In the genomic region with DNA sequence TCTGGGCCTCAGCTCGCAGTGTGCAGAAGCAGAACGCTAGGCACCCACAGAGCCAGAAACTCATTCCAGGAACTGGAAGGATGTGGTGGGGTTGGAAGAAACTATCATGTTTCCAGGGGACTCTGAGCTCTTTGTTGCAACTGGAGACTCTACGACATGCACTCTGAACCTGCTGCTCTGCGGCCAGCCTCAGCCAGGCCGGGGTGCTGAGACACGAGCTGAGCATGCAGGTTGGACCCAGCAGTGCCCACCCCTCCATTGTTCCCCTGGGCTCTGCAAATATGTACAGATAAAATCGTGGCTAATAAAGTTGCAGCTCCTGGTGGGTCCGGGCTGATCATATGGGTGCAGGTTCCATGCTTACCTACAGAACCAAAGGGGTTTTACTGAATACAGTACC, we compare ENCODE assay signal across 1 cellular context.
TF ChIP-seq lines count a peak whose summit lies in the region.

No MANE protein-coding gene starts in this region.

TF ChIP-seq in HepG2, 621 proteins besides CTCF, POLR2A, EP300 and RAD21 (continues in another document):
- TF ChIP-seq, protein P1, sequence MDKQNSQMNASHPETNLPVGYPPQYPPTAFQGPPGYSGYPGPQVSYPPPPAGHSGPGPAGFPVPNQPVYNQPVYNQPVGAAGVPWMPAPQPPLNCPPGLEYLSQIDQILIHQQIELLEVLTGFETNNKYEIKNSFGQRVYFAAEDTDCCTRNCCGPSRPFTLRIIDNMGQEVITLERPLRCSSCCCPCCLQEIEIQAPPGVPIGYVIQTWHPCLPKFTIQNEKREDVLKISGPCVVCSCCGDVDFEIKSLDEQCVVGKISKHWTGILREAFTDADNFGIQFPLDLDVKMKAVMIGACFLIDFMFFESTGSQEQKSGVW (CRISPR knock-in tag; IDR thresholded peaks at IDR 0.05; ENCODE audit: borderline replicate concordance), result no peak
- TF ChIP-seq SOX6 (IDR thresholded peaks at IDR 0.05) (no peak), SOX6 (CRISPR knock-in tag; IDR thresholded peaks at IDR 0.05) (peak; percentile 93), LCORL (IDR thresholded peaks at IDR 0.05) (no peak), LCORL (CRISPR knock-in tag; IDR thresholded peaks at IDR 0.05) (peak; percentile 26; the same call in 1 of the 2 replicates), HDAC1 (CRISPR knock-in tag; IDR thresholded peaks at IDR 0.05) (peak; percentile 40; the same call in 1 of the 2 replicates), HNF4A (CRISPR knock-in tag; IDR thresholded peaks at IDR 0.05) (peak; percentile 83), SIX1 (CRISPR knock-in tag; IDR thresholded peaks at IDR 0.05; ENCODE audit: borderline replicate concordance) (peak; percentile 67; the same call in 1 of the 2 replicates), ZNF350 (CRISPR knock-in tag; IDR thresholded peaks at IDR 0.05; ENCODE audit: borderline replicate concordance, low read depth) (peak; percentile 35; the same call in 1 of the 2 replicates), MYC (CRISPR knock-in tag; IDR thresholded peaks at IDR 0.05; ENCODE audit: borderline replicate concordance) (0 out of 2 replicates have a peak, but pooled peaks have one; percentile 21), PHF20 (CRISPR knock-in tag; IDR thresholded peaks at IDR 0.05) (0 out of 2 replicates have a peak, but pooled peaks have one; percentile 26), SALL1 (CRISPR knock-in tag; IDR thresholded peaks at IDR 0.05) (peak; percentile 73), FOXC1 (CRISPR knock-in tag; IDR thresholded peaks at IDR 0.05; ENCODE audit: borderline replicate concordance) (0 out of 2 replicates have a peak, but pooled peaks have one; percentile 26), KDM5A (IDR thresholded peaks at IDR 0.05; ENCODE audit: borderline replicate concordance, low read length) (no peak), ZNF431 (CRISPR knock-in tag; IDR thresholded peaks at IDR 0.05; ENCODE audit: borderline replicate concordance, low read depth) (peak; percentile 39; the same call in 1 of the 2 replicates), HNF4G (IDR thresholded peaks at IDR 0.05; ENCODE audit: borderline replicate concordance, low read depth, low read length) (peak; percentile 62), HNF4G (CRISPR knock-in tag; IDR thresholded peaks at IDR 0.05; ENCODE audit: borderline replicate concordance, low read depth) (0 out of 2 replicates have a peak, but pooled peaks have one; percentile 49), PHF8 (CRISPR knock-in tag; IDR thresholded peaks at IDR 0.05) (no peak), ZNF619 (CRISPR knock-in tag; IDR thresholded peaks at IDR 0.05) (0 out of 2 replicates have a peak, but pooled peaks have one; percentile 43), HOXA3 (CRISPR knock-in tag; IDR thresholded peaks at IDR 0.05) (0 out of 2 replicates have a peak, but pooled peaks have one; percentile 19), EED (CRISPR knock-in tag; IDR thresholded peaks at IDR 0.05) (0 out of 2 replicates have a peak, but pooled peaks have one; percentile 45), KAT8 (CRISPR knock-in tag; IDR thresholded peaks at IDR 0.05) (no peak), BCL6 (CRISPR knock-in tag; IDR thresholded peaks at IDR 0.05) (peak; percentile 45; the same call in 1 of the 2 replicates), KDM5B (CRISPR knock-in tag; IDR thresholded peaks at IDR 0.05; ENCODE audit: borderline replicate concordance) (0 out of 2 replicates have a peak, but pooled peaks have one; percentile 29), ZNF772 (CRISPR knock-in tag; IDR thresholded peaks at IDR 0.05) (peak; percentile 53; the same call in 1 of the 2 replicates), SOX5 (CRISPR knock-in tag; IDR thresholded peaks at IDR 0.05; ENCODE audit: borderline replicate concordance) (peak; percentile 83), PHF21A (CRISPR knock-in tag; IDR thresholded peaks at IDR 0.05) (peak; percentile 42; the same call in 1 of the 2 replicates), MTA1 (CRISPR knock-in tag; IDR thresholded peaks at IDR 0.05; ENCODE audit: borderline replicate concordance) (0 out of 2 replicates have a peak, but pooled peaks have one; percentile 67)
- TF ChIP-seq, protein P2, sequence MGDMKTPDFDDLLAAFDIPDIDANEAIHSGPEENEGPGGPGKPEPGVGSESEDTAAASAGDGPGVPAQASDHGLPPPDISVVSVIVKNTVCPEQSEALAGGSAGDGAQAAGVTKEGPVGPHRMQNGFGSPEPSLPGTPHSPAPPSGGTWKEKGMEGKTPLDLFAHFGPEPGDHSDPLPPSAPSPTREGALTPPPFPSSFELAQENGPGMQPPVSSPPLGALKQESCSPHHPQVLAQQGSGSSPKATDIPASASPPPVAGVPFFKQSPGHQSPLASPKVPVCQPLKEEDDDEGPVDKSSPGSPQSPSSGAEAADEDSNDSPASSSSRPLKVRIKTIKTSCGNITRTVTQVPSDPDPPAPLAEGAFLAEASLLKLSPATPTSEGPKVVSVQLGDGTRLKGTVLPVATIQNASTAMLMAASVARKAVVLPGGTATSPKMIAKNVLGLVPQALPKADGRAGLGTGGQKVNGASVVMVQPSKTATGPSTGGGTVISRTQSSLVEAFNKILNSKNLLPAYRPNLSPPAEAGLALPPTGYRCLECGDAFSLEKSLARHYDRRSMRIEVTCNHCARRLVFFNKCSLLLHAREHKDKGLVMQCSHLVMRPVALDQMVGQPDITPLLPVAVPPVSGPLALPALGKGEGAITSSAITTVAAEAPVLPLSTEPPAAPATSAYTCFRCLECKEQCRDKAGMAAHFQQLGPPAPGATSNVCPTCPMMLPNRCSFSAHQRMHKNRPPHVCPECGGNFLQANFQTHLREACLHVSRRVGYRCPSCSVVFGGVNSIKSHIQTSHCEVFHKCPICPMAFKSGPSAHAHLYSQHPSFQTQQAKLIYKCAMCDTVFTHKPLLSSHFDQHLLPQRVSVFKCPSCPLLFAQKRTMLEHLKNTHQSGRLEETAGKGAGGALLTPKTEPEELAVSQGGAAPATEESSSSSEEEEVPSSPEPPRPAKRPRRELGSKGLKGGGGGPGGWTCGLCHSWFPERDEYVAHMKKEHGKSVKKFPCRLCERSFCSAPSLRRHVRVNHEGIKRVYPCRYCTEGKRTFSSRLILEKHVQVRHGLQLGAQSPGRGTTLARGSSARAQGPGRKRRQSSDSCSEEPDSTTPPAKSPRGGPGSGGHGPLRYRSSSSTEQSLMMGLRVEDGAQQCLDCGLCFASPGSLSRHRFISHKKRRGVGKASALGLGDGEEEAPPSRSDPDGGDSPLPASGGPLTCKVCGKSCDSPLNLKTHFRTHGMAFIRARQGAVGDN (CRISPR knock-in tag; IDR thresholded peaks at IDR 0.05), result peak; percentile 52; the same call in 1 of the 2 replicates
- TF ChIP-seq, protein P3, sequence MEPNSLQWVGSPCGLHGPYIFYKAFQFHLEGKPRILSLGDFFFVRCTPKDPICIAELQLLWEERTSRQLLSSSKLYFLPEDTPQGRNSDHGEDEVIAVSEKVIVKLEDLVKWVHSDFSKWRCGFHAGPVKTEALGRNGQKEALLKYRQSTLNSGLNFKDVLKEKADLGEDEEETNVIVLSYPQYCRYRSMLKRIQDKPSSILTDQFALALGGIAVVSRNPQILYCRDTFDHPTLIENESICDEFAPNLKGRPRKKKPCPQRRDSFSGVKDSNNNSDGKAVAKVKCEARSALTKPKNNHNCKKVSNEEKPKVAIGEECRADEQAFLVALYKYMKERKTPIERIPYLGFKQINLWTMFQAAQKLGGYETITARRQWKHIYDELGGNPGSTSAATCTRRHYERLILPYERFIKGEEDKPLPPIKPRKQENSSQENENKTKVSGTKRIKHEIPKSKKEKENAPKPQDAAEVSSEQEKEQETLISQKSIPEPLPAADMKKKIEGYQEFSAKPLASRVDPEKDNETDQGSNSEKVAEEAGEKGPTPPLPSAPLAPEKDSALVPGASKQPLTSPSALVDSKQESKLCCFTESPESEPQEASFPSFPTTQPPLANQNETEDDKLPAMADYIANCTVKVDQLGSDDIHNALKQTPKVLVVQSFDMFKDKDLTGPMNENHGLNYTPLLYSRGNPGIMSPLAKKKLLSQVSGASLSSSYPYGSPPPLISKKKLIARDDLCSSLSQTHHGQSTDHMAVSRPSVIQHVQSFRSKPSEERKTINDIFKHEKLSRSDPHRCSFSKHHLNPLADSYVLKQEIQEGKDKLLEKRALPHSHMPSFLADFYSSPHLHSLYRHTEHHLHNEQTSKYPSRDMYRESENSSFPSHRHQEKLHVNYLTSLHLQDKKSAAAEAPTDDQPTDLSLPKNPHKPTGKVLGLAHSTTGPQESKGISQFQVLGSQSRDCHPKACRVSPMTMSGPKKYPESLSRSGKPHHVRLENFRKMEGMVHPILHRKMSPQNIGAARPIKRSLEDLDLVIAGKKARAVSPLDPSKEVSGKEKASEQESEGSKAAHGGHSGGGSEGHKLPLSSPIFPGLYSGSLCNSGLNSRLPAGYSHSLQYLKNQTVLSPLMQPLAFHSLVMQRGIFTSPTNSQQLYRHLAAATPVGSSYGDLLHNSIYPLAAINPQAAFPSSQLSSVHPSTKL (CRISPR knock-in tag; IDR thresholded peaks at IDR 0.05), result peak; percentile 39
- TF ChIP-seq, protein P4, sequence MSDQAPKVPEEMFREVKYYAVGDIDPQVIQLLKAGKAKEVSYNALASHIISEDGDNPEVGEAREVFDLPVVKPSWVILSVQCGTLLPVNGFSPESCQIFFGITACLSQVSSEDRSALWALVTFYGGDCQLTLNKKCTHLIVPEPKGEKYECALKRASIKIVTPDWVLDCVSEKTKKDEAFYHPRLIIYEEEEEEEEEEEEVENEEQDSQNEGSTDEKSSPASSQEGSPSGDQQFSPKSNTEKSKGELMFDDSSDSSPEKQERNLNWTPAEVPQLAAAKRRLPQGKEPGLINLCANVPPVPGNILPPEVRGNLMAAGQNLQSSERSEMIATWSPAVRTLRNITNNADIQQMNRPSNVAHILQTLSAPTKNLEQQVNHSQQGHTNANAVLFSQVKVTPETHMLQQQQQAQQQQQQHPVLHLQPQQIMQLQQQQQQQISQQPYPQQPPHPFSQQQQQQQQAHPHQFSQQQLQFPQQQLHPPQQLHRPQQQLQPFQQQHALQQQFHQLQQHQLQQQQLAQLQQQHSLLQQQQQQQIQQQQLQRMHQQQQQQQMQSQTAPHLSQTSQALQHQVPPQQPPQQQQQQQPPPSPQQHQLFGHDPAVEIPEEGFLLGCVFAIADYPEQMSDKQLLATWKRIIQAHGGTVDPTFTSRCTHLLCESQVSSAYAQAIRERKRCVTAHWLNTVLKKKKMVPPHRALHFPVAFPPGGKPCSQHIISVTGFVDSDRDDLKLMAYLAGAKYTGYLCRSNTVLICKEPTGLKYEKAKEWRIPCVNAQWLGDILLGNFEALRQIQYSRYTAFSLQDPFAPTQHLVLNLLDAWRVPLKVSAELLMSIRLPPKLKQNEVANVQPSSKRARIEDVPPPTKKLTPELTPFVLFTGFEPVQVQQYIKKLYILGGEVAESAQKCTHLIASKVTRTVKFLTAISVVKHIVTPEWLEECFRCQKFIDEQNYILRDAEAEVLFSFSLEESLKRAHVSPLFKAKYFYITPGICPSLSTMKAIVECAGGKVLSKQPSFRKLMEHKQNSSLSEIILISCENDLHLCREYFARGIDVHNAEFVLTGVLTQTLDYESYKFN (CRISPR knock-in tag; conservative IDR thresholded peaks at IDR 0.05), result peak; percentile 42; the same call in 1 of the 2 replicates
- TF ChIP-seq, protein P5, sequence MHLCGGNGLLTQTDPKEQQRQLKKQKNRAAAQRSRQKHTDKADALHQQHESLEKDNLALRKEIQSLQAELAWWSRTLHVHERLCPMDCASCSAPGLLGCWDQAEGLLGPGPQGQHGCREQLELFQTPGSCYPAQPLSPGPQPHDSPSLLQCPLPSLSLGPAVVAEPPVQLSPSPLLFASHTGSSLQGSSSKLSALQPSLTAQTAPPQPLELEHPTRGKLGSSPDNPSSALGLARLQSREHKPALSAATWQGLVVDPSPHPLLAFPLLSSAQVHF (CRISPR knock-in tag; IDR thresholded peaks at IDR 0.05), result no peak
- TF ChIP-seq, protein P6, sequence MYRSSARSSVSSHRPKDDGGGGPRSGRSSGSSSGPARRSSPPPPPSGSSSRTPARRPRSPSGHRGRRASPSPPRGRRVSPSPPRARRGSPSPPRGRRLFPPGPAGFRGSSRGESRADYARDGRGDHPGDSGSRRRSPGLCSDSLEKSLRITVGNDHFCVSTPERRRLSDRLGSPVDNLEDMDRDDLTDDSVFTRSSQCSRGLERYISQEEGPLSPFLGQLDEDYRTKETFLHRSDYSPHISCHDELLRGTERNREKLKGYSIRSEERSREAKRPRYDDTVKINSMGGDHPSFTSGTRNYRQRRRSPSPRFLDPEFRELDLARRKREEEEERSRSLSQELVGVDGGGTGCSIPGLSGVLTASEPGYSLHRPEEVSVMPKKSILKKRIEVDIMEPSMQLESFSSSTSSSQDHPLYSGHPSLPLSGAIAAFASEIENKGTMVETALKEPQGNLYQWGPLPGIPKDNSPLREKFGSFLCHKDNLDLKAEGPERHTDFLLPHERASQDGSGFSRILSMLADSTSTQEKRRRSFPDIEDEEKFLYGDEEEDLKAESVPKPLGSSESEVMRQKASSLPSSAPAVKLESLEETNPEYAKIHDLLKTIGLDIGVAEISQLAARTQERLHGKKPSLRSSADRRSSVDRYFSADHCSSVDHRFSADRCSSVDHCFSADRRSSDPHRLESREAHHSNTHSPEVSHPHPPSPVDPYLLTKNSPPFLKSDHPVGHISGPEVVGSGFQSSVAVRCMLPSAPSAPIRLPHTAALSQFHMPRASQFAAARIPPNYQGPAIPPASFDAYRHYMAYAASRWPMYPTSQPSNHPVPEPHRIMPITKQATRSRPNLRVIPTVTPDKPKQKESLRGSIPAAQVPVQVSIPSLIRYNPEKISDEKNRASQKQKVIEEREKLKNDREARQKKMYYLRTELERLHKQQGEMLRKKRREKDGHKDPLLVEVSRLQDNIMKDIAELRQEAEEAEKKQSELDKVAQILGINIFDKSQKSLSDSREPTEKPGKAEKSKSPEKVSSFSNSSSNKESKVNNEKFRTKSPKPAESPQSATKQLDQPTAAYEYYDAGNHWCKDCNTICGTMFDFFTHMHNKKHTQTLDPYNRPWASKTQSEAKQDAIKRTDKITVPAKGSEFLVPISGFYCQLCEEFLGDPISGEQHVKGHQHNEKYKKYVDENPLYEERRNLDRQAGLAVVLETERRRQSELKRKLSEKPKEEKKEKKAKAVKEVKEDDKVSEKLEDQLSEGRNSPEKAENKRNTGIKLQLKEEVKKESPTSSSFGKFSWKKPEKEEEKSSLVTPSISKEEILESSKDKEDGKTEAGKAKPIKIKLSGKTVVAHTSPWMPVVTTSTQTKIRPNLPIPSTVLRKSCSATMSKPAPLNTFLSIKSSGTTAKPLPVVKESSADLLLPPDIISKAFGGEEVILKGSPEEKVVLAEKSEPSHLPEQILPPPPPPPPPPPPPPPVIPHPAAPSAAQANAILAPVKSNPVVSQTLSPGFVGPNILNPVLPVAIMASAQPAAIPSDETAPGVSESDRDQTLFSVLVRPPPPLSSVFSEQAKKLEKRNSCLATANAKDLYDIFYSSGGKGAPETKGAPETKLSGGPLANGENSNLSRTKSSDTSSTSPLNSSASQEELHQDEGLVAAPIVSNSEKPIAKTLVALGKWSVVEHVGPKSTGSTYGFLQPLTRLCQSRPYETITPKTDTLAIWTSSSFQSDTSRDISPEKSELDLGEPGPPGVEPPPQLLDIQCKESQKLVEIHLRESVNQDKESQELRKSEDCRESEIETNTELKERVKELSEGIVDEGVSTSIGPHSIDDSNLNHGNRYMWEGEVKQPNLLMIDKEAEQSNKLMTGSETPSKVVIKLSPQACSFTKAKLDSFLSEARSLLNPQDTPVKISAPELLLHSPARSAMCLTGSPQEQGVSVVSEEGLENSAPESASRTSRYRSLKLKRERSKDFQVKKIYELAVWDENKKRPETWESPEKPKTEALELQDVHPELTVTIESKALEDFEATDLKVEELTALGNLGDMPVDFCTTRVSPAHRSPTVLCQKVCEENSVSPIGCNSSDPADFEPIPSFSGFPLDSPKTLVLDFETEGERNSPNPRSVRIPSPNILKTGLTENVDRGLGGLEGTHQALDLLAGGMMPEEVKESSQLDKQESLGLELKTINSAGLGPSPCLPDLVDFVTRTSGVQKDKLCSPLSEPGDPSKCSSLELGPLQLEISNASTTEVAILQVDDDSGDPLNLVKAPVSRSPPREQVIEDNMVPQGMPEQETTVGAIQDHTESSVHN (CRISPR knock-in tag; IDR thresholded peaks at IDR 0.05), result 0 out of 2 replicates have a peak, but pooled peaks have one; percentile 23
